8 cellular contexts compared by ENCODE assay signal in the genomic region with DNA sequence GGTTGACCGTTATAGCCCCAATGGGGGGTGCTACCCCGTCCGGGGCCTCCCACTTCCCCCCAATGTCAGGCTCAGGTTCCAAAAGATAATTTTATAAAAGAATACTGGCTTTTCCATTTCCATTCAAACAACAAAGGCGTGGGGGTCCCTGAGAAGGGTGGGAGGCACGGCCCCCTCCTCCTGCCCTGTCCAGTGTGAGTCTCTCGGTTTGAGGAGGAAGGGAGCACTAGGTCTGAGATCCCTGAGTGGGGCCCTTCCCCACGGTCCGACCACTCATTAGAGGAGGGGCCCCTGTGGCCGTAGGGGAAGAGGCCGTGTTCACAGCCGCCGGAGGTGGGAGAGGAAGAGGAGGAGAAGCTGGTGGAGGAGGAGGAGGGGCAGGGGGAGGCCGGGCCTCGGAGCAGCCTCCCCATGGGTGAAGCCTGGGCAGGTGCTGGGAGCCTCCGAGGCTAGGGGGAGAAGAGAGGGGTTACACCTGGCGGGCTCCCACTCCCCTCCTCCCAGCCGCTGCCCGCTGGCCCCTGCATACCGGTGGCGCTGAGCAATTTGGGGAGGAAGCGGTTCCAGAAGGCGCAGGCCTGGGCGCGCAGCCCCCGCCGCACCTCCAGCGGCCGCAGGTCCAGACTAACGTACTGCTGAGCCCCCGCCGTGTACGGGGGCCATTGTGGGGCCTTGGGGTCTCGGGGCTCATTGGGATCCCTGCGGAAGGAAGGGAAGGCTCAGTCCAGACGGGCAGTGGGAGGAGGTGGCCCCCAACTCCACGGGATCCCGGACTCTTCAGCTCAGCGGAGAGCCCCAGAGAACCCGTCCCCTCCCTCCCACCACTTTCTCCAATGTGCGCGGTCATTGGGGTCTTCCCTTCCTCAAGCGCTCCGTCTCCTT. TPM values are rescaled to one million over a fixed set of nuclear protein-coding genes. Genes with fewer than 3 reads are reported as not detected.
DNase-seq lines count a peak whose midpoint lies in the region; ATAC-seq and TF ChIP-seq lines count a peak whose summit lies in the region.

No MANE protein-coding gene starts in this region.

- TF ChIP-seq CTCF in GM12875 (IDR thresholded peaks at IDR 0.05; ENCODE audit: borderline replicate concordance, insufficient read depth, low read depth, low read length) (0 out of 2 replicates have a peak, but pooled peaks have one; percentile 1), fibroblast of villous mesenchyme (IDR thresholded peaks at IDR 0.05; ENCODE audit: insufficient read depth, low read depth, low read length) (no peak), retinal pigment epithelial cell (conservative IDR thresholded peaks at IDR 0.05; ENCODE audit: low read depth, low read length) (no peak)

- ATAC-seq in GM19463 (IDR thresholded peaks at IDR 0.05; ENCODE audit: unreplicated experiment) (no peak), HG03460 (IDR thresholded peaks at IDR 0.05; ENCODE audit: unreplicated experiment) (no peak)

- no peaks in the 10 kb centered on the region for H3K9me3 ChIP-seq in SJSA1 (replicated peaks)

- intact Hi-C loops in posterior cingulate gyrus (cut with DNase I): no loop called here

- peaks cover 42% of the 10 kb centered on the region for H3K4me1 ChIP-seq in SJSA1 (replicated peaks)

- peaks cover 36% of the 10 kb centered on the region for H3K36me3 ChIP-seq in SJSA1

- H3K27me3 ChIP-seq in SJSA1 (replicated peaks): peaks cover 16% of the 10 kb centered on the region

- H3K4me3 ChIP-seq in GM12875 (ENCODE audit: low read depth, low read length): peak overlapping the region; percentile 59
- peak overlapping the region; percentile 53 for H3K4me3 ChIP-seq in SJSA1
- H3K4me3 ChIP-seq in fibroblast of villous mesenchyme (ENCODE audit: low read depth, low read length): peak overlapping the region; percentile 64
- H3K4me3 ChIP-seq in retinal pigment epithelial cell (ENCODE audit: low read length): peak overlapping the region; percentile 41

- DNase-seq in SJSA1 (ENCODE audit: low read depth in 1 of 2, low spot score in 2 of 2) (no peak), fibroblast of villous mesenchyme (ENCODE audit: low read depth) (no peak), retinal pigment epithelial cell (ENCODE audit: low read depth) (no peak), posterior cingulate gyrus (no peak)
- DNase-seq in activated CD4-positive, alpha-beta T cell treated with anti-CD3 and anti-CD28 coated beads for 1 hour: no peak

- peak overlapping the region; percentile 51 for H3K27ac ChIP-seq in SJSA1

RNA-seq across cellular contexts. Expression of gene UFSP1, which starts 1.4 kb away (rescaled TPM):
- total RNA-seq in SJSA1 (2014; rRNA removed; shearing (Covaris generic)): 3.1 and 3.7 TPM in 2 replicates
- 5.6 and 7.1 TPM in 2 replicates for total RNA-seq in fibroblast of villous mesenchyme

RNA-seq across cellular contexts. Expression of gene ACHE, which starts 4.8 kb away (rescaled TPM):
- total RNA-seq in SJSA1 (2014; rRNA removed; shearing (Covaris generic)): 0.16 TPM in 1 of 2 replicates, not detected in the other
- total RNA-seq in fibroblast of villous mesenchyme: not detected in 2 replicates

RNA-seq across cellular contexts. Expression of gene SRRT, which starts 16.0 kb away (rescaled TPM):
- total RNA-seq in SJSA1 (2014; rRNA removed; shearing (Covaris generic)): 64.4 and 76.2 TPM in 2 replicates
- 50.1 and 50.6 TPM in 2 replicates for total RNA-seq in fibroblast of villous mesenchyme

RNA-seq across cellular contexts. Expression of gene TRIP6, which starts 23.7 kb away (rescaled TPM):
- total RNA-seq in SJSA1 (2014; rRNA removed; shearing (Covaris generic)): 88.0 and 95.9 TPM in 2 replicates
- total RNA-seq in fibroblast of villous mesenchyme: 86.0 and 106 TPM in 2 replicates

RNA-seq across cellular contexts. Expression of gene SLC12A9, which starts 38.4 kb away (rescaled TPM):
- total RNA-seq in SJSA1 (2014; rRNA removed; shearing (Covaris generic)): 15.2 and 17.8 TPM in 2 replicates
- 16.0 and 20.0 TPM in 2 replicates for total RNA-seq in fibroblast of villous mesenchyme
